Comparison of ENCODE assay signal across 21 cellular contexts in genomic region chr6:119060255-119060907, GRCh38.
"Had no signal": no experiment of that assay in that cellular context is flagged by ENCODE, and none has a peak within 500 bp of the region (broad histone marks: within the 10 kb centered on the region; RNA-seq: fewer than 3 reads in every experiment).

No MANE protein-coding gene starts in this region.

- H3K36me3 ChIP-seq: brain microvascular endothelial cell, heart left ventricle, pancreas, sigmoid colon, spleen, stomach had no signal

- ATAC-seq: heart left ventricle; left lobe of liver; mucosa of descending colon; naive thymus-derived CD8-positive, alpha-beta T cell; pancreas had no signal

- H3K4me1 Mint-ChIP-seq: central memory CD8-positive, alpha-beta T cell had no signal

- H3K27ac Mint-ChIP-seq: activated B cell treated with CpG ODN at 0.5 μM for 24 hours; activated CD4-positive, alpha-beta T cell treated with anti-CD3 and anti-CD28 coated beads, Interleukin-2, amount 10 ng/mL, durations not matched to agents 7 days and 5 days; naive thymus-derived CD8-positive, alpha-beta T cell; T-helper 1 cell treated with Interleukin-12 subunit alpha and Interleukin-12 subunit beta and Interleukin-4 antibody, amounts not matched to agents 30 μg/mL and 1 μg/mL, for 36 hours had no signal

- H3K9me3 ChIP-seq: heart left ventricle, mucosa of descending colon, pancreas, sigmoid colon, stomach had no signal

- H3K9me3 Mint-ChIP-seq: activated B cell treated with CpG ODN at 0.5 μM for 24 hours; central memory CD8-positive, alpha-beta T cell; T-helper 1 cell treated with Interleukin-12 subunit alpha and Interleukin-12 subunit beta and Interleukin-4 antibody, amounts not matched to agents 30 μg/mL and 1 μg/mL, for 36 hours had no signal

- H3K4me3 ChIP-seq: heart left ventricle, mucosa of descending colon, pancreas, sigmoid colon, spleen, stomach had no signal

- H3K4me1 ChIP-seq: heart left ventricle, pancreas, sigmoid colon, spleen, stomach had no signal

- DNase-seq: activated B cell treated with CpG ODN at 0.5 μM for 24 hours; activated CD4-positive, alpha-beta T cell treated with anti-CD3 and anti-CD28 coated beads, Interleukin-2, amount 10 ng/mL, durations not matched to agents 7 days and 5 days; activated naive CD4-positive, alpha-beta T cell treated with Interleukin-2 at 50 U/mL for 16 hours; anterior cingulate cortex; brain microvascular endothelial cell; cortex of kidney; effector CD4-positive, alpha-beta T cell; foreskin melanocyte; heart left ventricle; islet precursor cell; mammary epithelial cell; mucosa of descending colon; naive thymus-derived CD8-positive, alpha-beta T cell; pancreas; sigmoid colon; spleen; stimulated activated CD4-positive, alpha-beta T cell treated with anti-CD3 and anti-CD28 coated beads, Interleukin-1b, Interleukin-23, amount 100 ng/mL, for 48 hours; stomach had no signal

- H3K27ac ChIP-seq: brain microvascular endothelial cell, heart left ventricle, pancreas, spleen, stomach had no signal

- H3K27me3 Mint-ChIP-seq: activated CD4-positive, alpha-beta T cell treated with anti-CD3 and anti-CD28 coated beads, Interleukin-2, amount 10 ng/mL, durations not matched to agents 7 days and 5 days; central memory CD8-positive, alpha-beta T cell; naive thymus-derived CD8-positive, alpha-beta T cell had no signal

- H3K4me3 Mint-ChIP-seq: activated B cell treated with CpG ODN at 0.5 μM for 24 hours; activated CD4-positive, alpha-beta T cell treated with anti-CD3 and anti-CD28 coated beads, Interleukin-2, amount 10 ng/mL, durations not matched to agents 7 days and 5 days; central memory CD8-positive, alpha-beta T cell; naive thymus-derived CD8-positive, alpha-beta T cell; T-helper 1 cell treated with Interleukin-12 subunit alpha and Interleukin-12 subunit beta and Interleukin-4 antibody, amounts not matched to agents 30 μg/mL and 1 μg/mL, for 36 hours had no signal

- H3K27me3 ChIP-seq: brain microvascular endothelial cell, heart left ventricle, pancreas, sigmoid colon, spleen, stomach had no signal
